9 cellular contexts compared by ENCODE assay signal in genomic region chr22:35761037-35761436, GRCh38. TPM values are rescaled to one million over a fixed set of nuclear protein-coding genes. Genes with fewer than 3 reads are reported as not detected.
A peak's percentile ranks its signal among the peaks of the same experiment; 100 is the strongest.
DNase-seq lines count a peak whose midpoint lies in the region; ATAC-seq, FAIRE-seq and TF ChIP-seq lines count a peak whose summit lies in the region.
"Had no signal": no experiment of that assay in that cellular context is flagged by ENCODE, and none has a peak within 500 bp of the region (broad histone marks: within the 10 kb centered on the region; RNA-seq: fewer than 3 reads in every experiment).

No MANE protein-coding gene starts in this region.

- H3K36me3 ChIP-seq in GM12878 (ENCODE audit: control insufficient read depth in 2 of 2, insufficient read depth in 2 of 2, low read length in 1 of 2), result no peaks in the 10 kb centered on the region

- no peak for TF ChIP-seq EP300 in Ishikawa (IDR thresholded peaks at IDR 0.05; ENCODE audit: borderline replicate concordance)
- no peak for TF ChIP-seq EP300 in GM12878 (IDR thresholded peaks at IDR 0.05; ENCODE audit: borderline replicate concordance in 1 of 2, control insufficient read depth in 1 of 2, low read depth in 2 of 2, low read length in 2 of 2)

- SMC1A ChIA-PET in GM12878 (lab: Charles Lee; ENCODE audit: uncharacterized antibody, unreplicated experiment), result interaction anchor here (0.9 to 1.7 kb wide), 2 partner anchors 22 to 52 kb away, joined by 3 read pairs; no protein-coding TSS in a partner anchor

- no peak for FAIRE-seq in GM12878 (lab: Jason Lieb, UNC)

- no peaks in the 10 kb centered on the region for H3K4me1 ChIP-seq in GM12878 (ENCODE audit: control insufficient read depth, insufficient read depth, low read length)

- POLR2A ChIA-PET in GM12878 (lab: Charles Lee), result no interaction called here

- H3K27me3 ChIP-seq in GM12878 (replicated peaks in 1 of 2; ENCODE audit: control insufficient read depth in 2 of 2, insufficient read depth in 2 of 2, low read length in 1 of 2), result peaks cover 0 to 3% of the 10 kb centered on the region in 2 experiments; a peak in 1 of 4 replicates

- H3K4me3 ChIP-seq in AG10803 (ENCODE audit: low read length), result no peak overlapping the region
- no peak overlapping the region for H3K4me3 ChIP-seq in GM12878

- peak; percentile 40 for TF ChIP-seq CTCF in AG10803 (conservative IDR thresholded peaks at IDR 0.05; ENCODE audit: low read length)
- TF ChIP-seq CTCF in GM12878 (IDR thresholded peaks at IDR 0.05 in 2 of 3, conservative IDR thresholded peaks at IDR 0.05 in 1 of 3; ENCODE audit: control insufficient read depth in 2 of 3, extremely low read depth in 1 of 3, insufficient read depth in 1 of 3, low read depth in 3 of 3, low read length in 3 of 3), result peak in 2 of 3 experiments; percentile 1 to 8; a peak in 1 of 6 replicates

- BruUV-seq in GM12878 (replicated peaks; lab: Mats Ljungman, UMichigan), result no TSS peak

- intact Hi-C loops in GM12878 (cut with micrococcal nuclease; ENCODE audit: unreplicated experiment), result loop anchor here (10.0 kb wide), 1 partner anchor 164 kb away; no protein-coding TSS in a partner anchor

- WGBS in GM12878 (ENCODE audit: insufficient coverage, insufficient replicate concordance, low lambda C conversion rate, missing lambda C conversion rate), result 5% methylated on average over 1 of the region's 1 CpG

- TF ChIP-seq RAD21 in Ishikawa (IDR thresholded peaks at IDR 0.05; ENCODE audit: low read depth) (peak; percentile 47), GM12878 (IDR thresholded peaks at IDR 0.05; ENCODE audit: insufficient read depth, low read depth, low read length) (0 out of 2 replicates have a peak, but pooled peaks have one; percentile 8)

- H3K9ac ChIP-seq in GM12878 (ENCODE audit: control insufficient read depth, insufficient read depth, low read length), result no peak overlapping the region

- no peak for TF ChIP-seq POLR2A in GM12878 (IDR thresholded peaks at IDR 0.05; ENCODE audit: low read depth, low read length)

- no peaks in the 10 kb centered on the region for H4K20me1 ChIP-seq in GM12878 (ENCODE audit: control insufficient read depth, insufficient read depth)

- RAD21 ChIA-PET in GM12878 (lab: Charles Lee; ENCODE audit: unreplicated experiment), result no interaction called here

- no peaks in the 10 kb centered on the region for H3K9me3 ChIP-seq in GM12878 (replicated peaks; ENCODE audit: control insufficient read depth, insufficient read depth, low read length)

- H3K79me2 ChIP-seq in GM12878 (ENCODE audit: control insufficient read depth, insufficient read depth, low read length), result no peaks in the 10 kb centered on the region

- ATAC-seq in GM12878, result no peak
- ATAC-seq in HG02642 (IDR thresholded peaks at IDR 0.05; ENCODE audit: poor library complexity, unreplicated experiment), result no peak
- no peak for ATAC-seq in HG03520 (IDR thresholded peaks at IDR 0.05; ENCODE audit: unreplicated experiment)

- CTCF ChIA-PET in GM12878 (lab: Yijun Ruan, JAX), result no interaction called here

- DNase-seq in AG10803 (ENCODE audit: low read depth), result peak; percentile 39
- DNase-seq in GM12878 (ENCODE audit: low read depth, low spot score), result no peak
- DNase-seq in iPS-NIHi7 (ENCODE audit: extremely low spot score), result peak; percentile 44
- no peak for DNase-seq in LoVo (ENCODE audit: low spot score)
- DNase-seq in activated CD4-positive, alpha-beta T cell treated with anti-CD3 and anti-CD28 coated beads for 48 hours, result no peak
- DNase-seq: activated CD4-positive, alpha-beta T cell treated with anti-CD3 and anti-CD28 coated beads, Interleukin-2, amount 50 U/mL, for 4 hours had no signal

- H3K4me2 ChIP-seq in GM12878 (ENCODE audit: control insufficient read depth, insufficient read depth), result no peak overlapping the region

- in situ Hi-C loops in GM12878 (cut with MboI), result no loop called here

- H3K27ac ChIP-seq in GM12878 (ENCODE audit: control insufficient read depth, insufficient read depth), result no peak overlapping the region

- no peak overlapping the region for H2AFZ ChIP-seq in GM12878 (ENCODE audit: control insufficient read depth, low read depth, low read length)

TF ChIP-seq in Ishikawa, 13 proteins besides CTCF, POLR2A, EP300 and RAD21:
- TF ChIP-seq TCF12 (IDR thresholded peaks at IDR 0.05; ENCODE audit: low read depth) (no peak), USF1 (IDR thresholded peaks at IDR 0.05) (no peak), ZBTB7A (IDR thresholded peaks at IDR 0.05; ENCODE audit: low read depth) (no peak)

TF ChIP-seq in GM12878, 131 proteins besides CTCF, POLR2A, EP300 and RAD21:
- TF ChIP-seq YY1 (IDR thresholded peaks at IDR 0.05; ENCODE audit: low read depth, low read length) (no peak), PBX3 (IDR thresholded peaks at IDR 0.05; ENCODE audit: insufficient replicate concordance, low read depth, low read length) (no peak), TCF3 (IDR thresholded peaks at IDR 0.05; ENCODE audit: borderline replicate concordance, insufficient read depth, low read depth, low read length) (no peak), RFX5 (IDR thresholded peaks at IDR 0.05; ENCODE audit: low read depth, low read length) (no peak), IKZF1 (conservative IDR thresholded peaks at IDR 0.05) (no peak)

RNA-seq across cellular contexts. Expression of gene APOL5, which starts 43.4 kb away (rescaled TPM):
- not detected in 2 replicates for total RNA-seq in GM12878 (2013; cell fraction: nucleolus; rRNA removed)
- total RNA-seq in GM12878 (2014; rRNA removed), result not detected in 2 replicates
- total RNA-seq in GM12878 (2014; rRNA removed; fragmentation: Illumina TruSeq; extraction: Trizol), result not detected in 2 replicates
- total RNA-seq in GM12878 (2021), result not detected in 2 replicates
- polyA plus RNA-seq in GM12878 (2011; ENCODE audit: low read depth), result not detected
- polyA plus RNA-seq in GM12878 (2011; rRNA removed), result not detected in 2 replicates
- not detected in 2 replicates for polyA plus RNA-seq in GM12878 (2011; cell fraction: cytosol; rRNA removed)
- not detected in 2 replicates for polyA plus RNA-seq in GM12878 (2011; cell fraction: nucleus; rRNA removed)
- polyA plus RNA-seq in GM12878 (2012), result not detected in 2 replicates
- polyA plus RNA-seq in GM12878 (2014; fragmentation: Illumina TruSeq; extraction: Trizol), result not detected in 2 replicates
- not detected for polyA plus RNA-seq in GM12878 (2014; fragmentation: Nextera tagmentation; extraction: Ambion mirVana)
- polyA plus RNA-seq in GM12878 (2014; rRNA removed), result not detected in 2 replicates
- not detected for polyA plus RNA-seq in GM12878 (2016; fragmentation: Nextera tagmentation; extraction: Ambion mirVana)
- polyA minus RNA-seq in GM12878 (2011; rRNA and poly(A)+ RNA removed), result not detected in 2 replicates
- not detected in 2 replicates for polyA minus RNA-seq in GM12878 (2011; cell fraction: cytosol; rRNA and poly(A)+ RNA removed)
- polyA minus RNA-seq in GM12878 (2011; cell fraction: nucleus; rRNA and poly(A)+ RNA removed), result not detected in 2 replicates

Comparison
In these comparisons a context has a peak if more than half of its experiments do, and no peak if none do; other contexts are left out.
1. DNase-seq: peak in AG10803 (single experiment) and iPS-NIHi7 (single experiment); none in GM12878 (single experiment), LoVo (single experiment) and activated CD4-positive, alpha-beta T cell treated with anti-CD3 and anti-CD28 coated beads for 48 hours (single experiment).